35 cellular contexts compared by ENCODE assay signal in the genomic region with DNA sequence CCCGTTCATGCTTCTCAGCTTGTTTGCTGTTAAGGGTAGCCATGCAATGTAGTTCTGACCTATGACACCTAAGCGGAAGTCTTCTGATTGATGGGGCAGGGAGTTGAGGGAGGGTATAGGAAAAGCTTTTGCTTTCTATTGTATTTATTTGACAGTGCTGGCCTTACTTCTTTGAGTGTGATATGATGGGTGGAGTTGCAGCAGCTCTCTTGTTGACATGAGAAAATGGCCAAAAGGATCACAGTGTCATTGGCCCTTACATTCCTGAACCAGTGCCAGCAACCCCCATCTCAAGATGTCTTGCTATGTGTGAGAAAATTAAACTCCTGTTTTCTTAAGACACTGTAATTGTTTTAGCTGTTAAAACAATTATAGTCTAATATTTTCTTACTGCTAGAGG.
"Had no signal": no experiment of that assay in that cellular context is flagged by ENCODE, and none has a peak within 500 bp of the region (broad histone marks: within the 10 kb centered on the region; RNA-seq: fewer than 3 reads in every experiment).

No MANE protein-coding gene starts in this region.

- ATAC-seq: activated CD4-positive, CD25-positive, alpha-beta regulatory T cell treated with anti-CD3 and anti-CD28 coated beads, Interleukin-2, amount 50 U/mL, for 24 hours; activated CD8-positive, alpha-beta memory T cell treated with anti-CD3 and anti-CD28 coated beads, Interleukin-2, amount 10 ng/mL, durations not matched to agents 7 days and 5 days; activated CD8-positive, alpha-beta T cell treated with anti-CD3 and anti-CD28 coated beads, Interleukin-2, amount 10 ng/mL, durations not matched to agents 7 days and 5 days; activated naive CD8-positive, alpha-beta T cell treated with anti-CD3 and anti-CD28 coated beads, Interleukin-2, amount 50 U/mL, for 24 hours; body of pancreas; gastroesophageal sphincter; T-helper 17 cell had no signal

- H3K4me1 ChIP-seq: adrenal gland, body of pancreas, esophagus squamous epithelium, gastroesophageal sphincter had no signal

- DNase-seq: activated B cell treated with CpG ODN at 0.5 μM for 24 hours; activated CD4-positive, alpha-beta memory T cell treated with anti-CD3 and anti-CD28 coated beads for 36 hours; activated CD4-positive, alpha-beta T cell treated with anti-CD3 and anti-CD28 coated beads, Interleukin-2, amount 10 ng/mL, durations not matched to agents 24 days and 14 days; activated CD8-positive, alpha-beta memory T cell treated with anti-CD3 and anti-CD28 coated beads, Interleukin-2, amount 10 ng/mL, durations not matched to agents 7 days and 5 days; activated CD8-positive, alpha-beta memory T cell treated with anti-CD3 and anti-CD28 coated beads, Interleukin-2, amount 50 U/mL, for 4 hours; activated CD8-positive, alpha-beta T cell treated with anti-CD3 and anti-CD28 coated beads, Interleukin-2, amount 10 ng/mL, durations not matched to agents 7 days and 5 days; activated effector memory CD4-positive, alpha-beta T cell treated with anti-CD3 and anti-CD28 coated beads, Interleukin-2, amount 50 U/mL, for 16 hours; activated naive CD4-positive, alpha-beta T cell treated with anti-CD3 and anti-CD28 coated beads for 36 hours; activated naive CD8-positive, alpha-beta T cell treated with anti-CD3 and anti-CD28 coated beads for 36 hours; activated naive CD8-positive, alpha-beta T cell treated with anti-CD3 and anti-CD28 coated beads, Interleukin-2, amount 50 U/mL, for 24 hours; activated T-cell treated with anti-CD3 and anti-CD28 coated beads, Interleukin-2, amount 50 U/mL, for 1 hour; activated T-cell treated with anti-CD3 and anti-CD28 coated beads, Interleukin-2, amount 50 U/mL, for 48 hours; adrenal gland; amygdala; aorta; body of pancreas; caudate nucleus; dorsolateral prefrontal cortex; effector memory CD4-positive, alpha-beta T cell; endodermal cell; esophagus squamous epithelium; foreskin melanocyte; T-helper 1 cell; T-helper 17 cell; T1000; WERI-Rb-1 had no signal

- H3K9me3 ChIP-seq: adrenal gland, body of pancreas, esophagus squamous epithelium, gastroesophageal sphincter had no signal

- H3K36me3 Mint-ChIP-seq: activated CD4-positive, alpha-beta memory T cell treated with anti-CD3 and anti-CD28 coated beads for 36 hours; activated CD8-positive, alpha-beta memory T cell treated with anti-CD3 and anti-CD28 coated beads, Interleukin-2, amount 10 ng/mL, durations not matched to agents 7 days and 5 days; activated naive CD4-positive, alpha-beta T cell treated with anti-CD3 and anti-CD28 coated beads, Interleukin-2, amount 50 U/mL, for 24 hours; activated naive CD8-positive, alpha-beta T cell treated with anti-CD3 and anti-CD28 coated beads for 36 hours had no signal

- H3K9me3 Mint-ChIP-seq: activated B cell treated with CpG ODN at 0.5 μM for 24 hours; activated naive CD4-positive, alpha-beta T cell treated with anti-CD3 and anti-CD28 coated beads for 36 hours; activated naive CD4-positive, alpha-beta T cell treated with anti-CD3 and anti-CD28 coated beads, Interleukin-2, amount 50 U/mL, for 24 hours; activated naive CD8-positive, alpha-beta T cell treated with anti-CD3 and anti-CD28 coated beads for 36 hours; activated naive CD8-positive, alpha-beta T cell treated with anti-CD3 and anti-CD28 coated beads, Interleukin-2, amount 50 U/mL, for 24 hours; endodermal cell had no signal

- H3K36me3 ChIP-seq: adrenal gland, esophagus squamous epithelium, gastroesophageal sphincter, WERI-Rb-1 had no signal

- H3K4me3 Mint-ChIP-seq: activated B cell treated with CpG ODN at 0.5 μM for 24 hours; activated CD4-positive, alpha-beta memory T cell treated with anti-CD3 and anti-CD28 coated beads for 36 hours; activated CD4-positive, alpha-beta T cell treated with anti-CD3 and anti-CD28 coated beads, Interleukin-2, amount 10 ng/mL, durations not matched to agents 24 days and 14 days; activated CD8-positive, alpha-beta memory T cell treated with anti-CD3 and anti-CD28 coated beads, Interleukin-2, amount 10 ng/mL, durations not matched to agents 7 days and 5 days; activated CD8-positive, alpha-beta T cell treated with anti-CD3 and anti-CD28 coated beads, Interleukin-2, amount 10 ng/mL, durations not matched to agents 7 days and 5 days; activated naive CD4-positive, alpha-beta T cell treated with anti-CD3 and anti-CD28 coated beads for 36 hours; activated naive CD4-positive, alpha-beta T cell treated with anti-CD3 and anti-CD28 coated beads, Interleukin-2, amount 50 U/mL, for 24 hours; activated naive CD8-positive, alpha-beta T cell treated with anti-CD3 and anti-CD28 coated beads for 36 hours; activated naive CD8-positive, alpha-beta T cell treated with anti-CD3 and anti-CD28 coated beads, Interleukin-2, amount 50 U/mL, for 24 hours; activated T-helper 1 cell treated with anti-CD3 and anti-CD28 coated beads, Interleukin-12 subunit alpha, Interleukin-12 subunit beta, Interleukin-2, Interleukin-4 antibody, amounts not matched to agents 30 ng/mL and 10 ng/mL and 1 ng/mL, durations not matched to agents 14 hours and 24 hours and 36 hours; dendritic cell treated with granulocyte-macrophage colony-stimulating factor and Interleukin-4, amounts not matched to agents 40 ng/mL and 50 ng/mL, for 4 days; endodermal cell; T-helper 17 cell; T-helper 2 cell treated with Interferon-gamma antibody and Interleukin-4, amounts not matched to agents 5 μg/mL and 100 μg/mL, for 36 hours had no signal

- H3K27me3 ChIP-seq: adrenal gland, body of pancreas, dorsolateral prefrontal cortex, esophagus squamous epithelium, gastroesophageal sphincter had no signal

- H3K27ac ChIP-seq: adrenal gland, body of pancreas, coronary artery, dorsolateral prefrontal cortex, epithelial cell of prostate, esophagus squamous epithelium, gastroesophageal sphincter, WERI-Rb-1 had no signal

- H3K27me3 Mint-ChIP-seq: activated B cell treated with CpG ODN at 0.5 μM for 24 hours; activated CD4-positive, alpha-beta memory T cell treated with anti-CD3 and anti-CD28 coated beads for 36 hours; activated CD4-positive, alpha-beta T cell treated with anti-CD3 and anti-CD28 coated beads, Interleukin-2, amount 10 ng/mL, durations not matched to agents 24 days and 14 days; activated CD8-positive, alpha-beta memory T cell treated with anti-CD3 and anti-CD28 coated beads, Interleukin-2, amount 10 ng/mL, durations not matched to agents 7 days and 5 days; activated naive CD4-positive, alpha-beta T cell treated with anti-CD3 and anti-CD28 coated beads, Interleukin-2, amount 50 U/mL, for 24 hours; activated naive CD8-positive, alpha-beta T cell treated with anti-CD3 and anti-CD28 coated beads for 36 hours; dendritic cell treated with granulocyte-macrophage colony-stimulating factor and Interleukin-4, amounts not matched to agents 40 ng/mL and 50 ng/mL, for 4 days; T-helper 17 cell had no signal

- H3K4me1 Mint-ChIP-seq: activated B cell treated with CpG ODN at 0.5 μM for 24 hours; activated CD4-positive, alpha-beta T cell treated with anti-CD3 and anti-CD28 coated beads, Interleukin-2, amount 10 ng/mL, durations not matched to agents 24 days and 14 days; activated CD8-positive, alpha-beta memory T cell treated with anti-CD3 and anti-CD28 coated beads, Interleukin-2, amount 10 ng/mL, durations not matched to agents 7 days and 5 days; activated naive CD4-positive, alpha-beta T cell treated with anti-CD3 and anti-CD28 coated beads, Interleukin-2, amount 50 U/mL, for 24 hours; activated naive CD8-positive, alpha-beta T cell treated with anti-CD3 and anti-CD28 coated beads for 36 hours; activated naive CD8-positive, alpha-beta T cell treated with anti-CD3 and anti-CD28 coated beads, Interleukin-2, amount 50 U/mL, for 24 hours; T-helper 17 cell had no signal

- H3K27ac Mint-ChIP-seq: activated B cell treated with CpG ODN at 0.5 μM for 24 hours; activated CD4-positive, alpha-beta memory T cell treated with anti-CD3 and anti-CD28 coated beads for 36 hours; activated CD4-positive, alpha-beta T cell treated with anti-CD3 and anti-CD28 coated beads, Interleukin-2, amount 10 ng/mL, durations not matched to agents 24 days and 14 days; activated CD8-positive, alpha-beta memory T cell treated with anti-CD3 and anti-CD28 coated beads, Interleukin-2, amount 10 ng/mL, durations not matched to agents 7 days and 5 days; activated CD8-positive, alpha-beta T cell treated with anti-CD3 and anti-CD28 coated beads, Interleukin-2, amount 10 ng/mL, durations not matched to agents 7 days and 5 days; activated naive CD4-positive, alpha-beta T cell treated with anti-CD3 and anti-CD28 coated beads for 36 hours; activated naive CD4-positive, alpha-beta T cell treated with anti-CD3 and anti-CD28 coated beads, Interleukin-2, amount 50 U/mL, for 24 hours; activated naive CD8-positive, alpha-beta T cell treated with anti-CD3 and anti-CD28 coated beads for 36 hours; activated naive CD8-positive, alpha-beta T cell treated with anti-CD3 and anti-CD28 coated beads, Interleukin-2, amount 50 U/mL, for 24 hours; activated T-helper 1 cell treated with anti-CD3 and anti-CD28 coated beads, Interleukin-12 subunit alpha, Interleukin-12 subunit beta, Interleukin-2, Interleukin-4 antibody, amounts not matched to agents 30 ng/mL and 10 ng/mL and 1 ng/mL, durations not matched to agents 14 hours and 24 hours and 36 hours; activated T-helper 2 cell treated with anti-CD3 and anti-CD28 coated beads, Interferon-gamma antibody, Interleukin-2, Interleukin-4, amounts not matched to agents 10 μg/mL and 5 μg/mL and 100 μg/mL, durations not matched to agents 14 hours and 24 hours and 36 hours; dendritic cell treated with granulocyte-macrophage colony-stimulating factor and Interleukin-4, amounts not matched to agents 40 ng/mL and 50 ng/mL, for 4 days; endodermal cell; T-helper 17 cell; T-helper 2 cell treated with Interferon-gamma antibody and Interleukin-4, amounts not matched to agents 5 μg/mL and 100 μg/mL, for 36 hours had no signal

- H3K4me3 ChIP-seq: adrenal gland, body of pancreas, coronary artery, dorsolateral prefrontal cortex, esophagus squamous epithelium, gastroesophageal sphincter had no signal
